Comparison of ENCODE assay signal across 10 cellular contexts in the genomic region with DNA sequence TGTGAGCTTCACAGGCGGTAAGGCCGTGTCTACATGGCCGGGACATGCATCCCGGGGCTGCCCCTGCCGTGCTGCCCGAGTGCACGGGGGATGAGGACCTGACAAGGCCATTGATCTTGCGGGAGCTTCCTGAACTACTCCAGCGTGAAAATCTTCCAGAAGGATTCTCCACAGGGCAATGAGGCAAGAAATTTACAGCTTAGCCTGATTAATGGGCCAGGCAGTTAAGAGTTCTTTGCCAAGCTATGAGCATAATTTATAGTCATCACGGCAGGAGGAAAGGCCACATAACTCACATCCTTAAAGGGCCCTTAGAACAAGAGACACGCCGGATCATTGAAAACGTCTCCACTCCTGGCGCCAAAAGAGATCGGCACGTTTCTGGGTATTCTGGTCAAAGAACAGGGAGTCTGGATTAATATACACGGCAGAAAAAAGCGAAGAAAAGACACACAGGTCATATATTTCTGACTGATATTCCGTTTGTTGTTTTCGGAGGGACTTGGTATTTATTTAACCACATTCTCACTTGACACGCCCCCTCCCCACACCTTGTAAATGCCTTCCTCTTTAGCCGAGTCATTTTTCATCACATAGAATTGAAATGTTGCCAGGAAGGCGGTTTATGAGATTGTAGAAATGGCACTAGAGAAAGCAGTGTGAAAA.
A peak's percentile ranks its signal among the peaks of the same experiment; 100 is the strongest.
DNase-seq lines count a peak whose midpoint lies in the region; TF ChIP-seq lines count a peak whose summit lies in the region.
"Had no signal": no experiment of that assay in that cellular context is flagged by ENCODE, and none has a peak within 500 bp of the region (broad histone marks: within the 10 kb centered on the region; RNA-seq: fewer than 3 reads in every experiment).

No MANE protein-coding gene starts in this region.

- no peaks in the 10 kb centered on the region for H3K4me1 ChIP-seq in smooth muscle cell (ENCODE audit: low read depth)

- H4K20me1 ChIP-seq in smooth muscle cell (ENCODE audit: low read depth) = no peaks in the 10 kb centered on the region

- no peaks in the 10 kb centered on the region for H3F3A ChIP-seq in smooth muscle cell (ENCODE audit: low read depth)

- no peak for TF ChIP-seq CTCF in smooth muscle cell (IDR thresholded peaks at IDR 0.05; ENCODE audit: borderline replicate concordance, insufficient read depth, poor library complexity, severe bottlenecking)

- no peak overlapping the region for H3K4me3 ChIP-seq in smooth muscle cell

- 63% methylated on average over 23 of the region's 23 CpGs for WGBS in smooth muscle cell (ENCODE audit: low lambda C conversion rate)

- peak overlapping the region; percentile 25 for H3K4me2 ChIP-seq in smooth muscle cell

- H3K79me2 ChIP-seq in smooth muscle cell (ENCODE audit: low read depth) = no peaks in the 10 kb centered on the region

- H3K36me3 ChIP-seq in smooth muscle cell (ENCODE audit: low read depth) = no peaks in the 10 kb centered on the region

- no peaks in the 10 kb centered on the region for H3K9me3 ChIP-seq in smooth muscle cell (replicated peaks; ENCODE audit: low read depth)

- H3K9ac ChIP-seq in smooth muscle cell (ENCODE audit: low read depth) = no peak overlapping the region

- no peak overlapping the region for H3K27ac ChIP-seq in smooth muscle cell (ENCODE audit: low read depth)

- no peak overlapping the region for H2AFZ ChIP-seq in smooth muscle cell (ENCODE audit: low read depth)

- no peaks in the 10 kb centered on the region for H3K27me3 ChIP-seq in smooth muscle cell (ENCODE audit: low read depth)

- DNase-seq in NCI-H82 (lab: John Stamatoyannopoulos, UW) (peak; percentile 22), NCI-H82 treated with DMSO at 0.1 percent for 48 hours (lab: John Stamatoyannopoulos, UW; ENCODE audit: unreplicated experiment) (no peak), NCI-H446 treated with DMSO at 0.1 percent for 48 hours (lab: John Stamatoyannopoulos, UW) (peak; percentile 80), glomerular endothelial cell (ENCODE audit: extremely low read depth, low read depth, low spot score) (peak; percentile 68), smooth muscle cell (lab: John Stamatoyannopoulos, UW; ENCODE audit: unreplicated experiment) (no peak), GM19240 (ENCODE audit: insufficient read length, low spot score) (no peak), NCI-H774 (lab: John Stamatoyannopoulos, UW) (no peak), DMS 273 (lab: John Stamatoyannopoulos, UW; ENCODE audit: unreplicated experiment) (no peak)
- DNase-seq: activated T-cell treated with anti-CD3 and anti-CD28 coated beads, Interleukin-2, amount 50 U/mL, for 24 hours; NCI-H2081 treated with DMSO at 0.1 percent for 48 hours had no signal

Comparison
In these comparisons a context has a peak if more than half of its experiments do, and no peak if none do; other contexts are left out.
1. DNase-seq: peak in NCI-H82 (single experiment), NCI-H446 treated with DMSO at 0.1 percent for 48 hours (single experiment) and glomerular endothelial cell (single experiment); none in NCI-H82 treated with DMSO at 0.1 percent for 48 hours (single experiment), smooth muscle cell (single experiment), GM19240 (single experiment), NCI-H774 (single experiment) and DMS 273 (single experiment).